33 cellular contexts compared by ENCODE assay signal in the genomic region with DNA sequence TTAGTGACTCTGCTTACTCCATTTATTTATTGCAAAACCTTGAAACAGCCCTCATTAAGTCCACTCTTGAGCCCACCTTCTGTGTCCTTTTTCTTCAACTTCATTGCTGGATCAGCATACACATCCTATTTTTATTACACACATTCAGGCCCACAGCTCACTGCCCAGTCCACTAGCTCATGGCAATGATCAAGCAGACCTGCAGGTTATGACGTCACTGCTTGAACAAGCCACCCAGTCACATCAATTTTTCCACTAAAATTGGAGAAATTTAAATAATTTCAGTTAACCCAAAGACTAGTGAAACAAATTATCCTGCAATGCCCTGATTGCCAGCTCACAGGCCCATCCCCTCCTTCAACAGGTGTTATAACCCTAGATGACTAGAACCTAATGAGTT. TPM values are rescaled to one million over a fixed set of nuclear protein-coding genes. Genes with fewer than 3 reads are reported as not detected.
DNase-seq lines count a peak whose midpoint lies in the region; ATAC-seq, FAIRE-seq and TF ChIP-seq lines count a peak whose summit lies in the region.
"Had no signal": no experiment of that assay in that cellular context is flagged by ENCODE, and none has a peak within 500 bp of the region (broad histone marks: within the 10 kb centered on the region; RNA-seq: fewer than 3 reads in every experiment).

No MANE protein-coding gene starts in this region.

- CTCF ChIA-PET in HepG2 (lab: Yijun Ruan, JAX; ENCODE audit: low intra/inter-chr PET ratio, low total read pairs) = no interaction called here
- CTCF ChIA-PET in GM12878 (lab: Yijun Ruan, JAX) = no interaction called here
- CTCF ChIA-PET in K562 (lab: Yijun Ruan, JAX; ENCODE audit: low intra/inter-chr PET ratio) = no interaction called here

- H3K4me3 ChIP-seq in HepG2 (replicated peaks in 1 of 3; ENCODE audit: insufficient read depth in 1 of 3, low read depth in 2 of 3, low read length in 3 of 3) (no peak overlapping the region), right lobe of liver (no peak overlapping the region), GM12878 (no peak overlapping the region), K562 (no peak overlapping the region), left lung (no peak overlapping the region)
- H3K4me3 ChIP-seq: A549; BLaER1; BLaER1 treated with 17β-estradiol and CSF1 and Interleukin-3, amounts not matched to agents 10 nM and 100 nM had no signal

- DNase-seq in HepG2 (ENCODE audit: low spot score) (no peak), right lobe of liver (no peak), GM12878 (ENCODE audit: low read depth, low spot score) (no peak), K562 (ENCODE audit: extremely low read depth in 1 of 4, low spot score in 3 of 4) (no peak), left lung (no peak), SK-N-DZ (ENCODE audit: low spot score) (no peak)
- DNase-seq: 8988T; ACHN; AML-193; BE2C; C1 segment of cervical spinal cord; Caco-2; Calu3; CD4-positive, alpha-beta memory T cell; CD4-positive, alpha-beta T cell; CD4-positive, CD25-positive, alpha-beta regulatory T cell; CD8-positive, alpha-beta memory T cell; CD8-positive, alpha-beta T cell; COR-L47; DMS 273 treated with DMSO at 0.1 percent for 48 hours; DMS153; DMS53; DMS79; DMS79 treated with DMSO at 0.1 percent for 48 hours; DND-41; EL had no signal

- in situ Hi-C loops in HepG2 (cut with HindIII; ENCODE audit: extremely low pct_ligation_motif_present, low pct_unique_long_range_greater_than_20kb) = no loop called here
- in situ Hi-C loops in GM12878 (cut with MboI) = no loop called here
- in situ Hi-C loops in K562 (cut with MboI) = no loop called here

- WGBS in HepG2 (ENCODE audit: low lambda C conversion rate) = 0% methylated on average over 1 of the region's 1 CpG
- 64% methylated on average over 1 of the region's 1 CpG for WGBS in right lobe of liver (ENCODE audit: insufficient coverage, low coverage, low lambda C conversion rate, missing lambda C conversion rate)
- WGBS in GM12878 (ENCODE audit: insufficient coverage, insufficient replicate concordance, low lambda C conversion rate, missing lambda C conversion rate) = 0% methylated on average over 1 of the region's 1 CpG
- WGBS in K562 (ENCODE audit: insufficient coverage, low coverage, missing lambda C conversion rate) = 6% methylated on average over 1 of the region's 1 CpG

- no peaks in the 10 kb centered on the region for H3K9me1 ChIP-seq in K562 (ENCODE audit: control insufficient read depth, insufficient read depth, low read length)

- RAD21 ChIA-PET in GM12878 (lab: Charles Lee; ENCODE audit: unreplicated experiment) = no interaction called here

- SMC1A ChIA-PET in GM12878 (lab: Charles Lee; ENCODE audit: uncharacterized antibody, unreplicated experiment) = interaction anchor here (1.0 kb wide), 1 partner anchor 50 kb away, joined by 3 read pairs; no protein-coding TSS in a partner anchor

- H3K4me1 ChIP-seq in HepG2 (ENCODE audit: insufficient read depth, low read length) = peaks cover 12% of the 10 kb centered on the region
- no peaks in the 10 kb centered on the region for H3K4me1 ChIP-seq in right lobe of liver
- H3K4me1 ChIP-seq in GM12878 (ENCODE audit: control insufficient read depth, insufficient read depth, low read length) = no peaks in the 10 kb centered on the region
- 0 out of 5 replicates have a peak, but pooled peaks cover 0 to 2% of the 10 kb centered on the region in 2 experiments for H3K4me1 ChIP-seq in K562 (replicated peaks in 1 of 2; ENCODE audit: control insufficient read depth in 2 of 2, insufficient read depth in 2 of 2, low read length in 2 of 2)
- no peaks in the 10 kb centered on the region for H3K4me1 ChIP-seq in left lung
- H3K4me1 ChIP-seq: A549, BE2C, BLaER1 had no signal

- H2AFZ ChIP-seq in HepG2 (ENCODE audit: low read length) = no peak overlapping the region
- no peak overlapping the region for H2AFZ ChIP-seq in GM12878 (ENCODE audit: control insufficient read depth, low read depth, low read length)
- no peak overlapping the region for H2AFZ ChIP-seq in K562 (ENCODE audit: low read depth, low read length)

- no peak overlapping the region for H3K27ac ChIP-seq in HepG2 (ENCODE audit: extremely low read length, insufficient read depth, low read length)
- no peak overlapping the region for H3K27ac ChIP-seq in right lobe of liver
- H3K27ac ChIP-seq in GM12878 (ENCODE audit: control insufficient read depth, insufficient read depth) = no peak overlapping the region
- no peak overlapping the region for H3K27ac ChIP-seq in K562 (ENCODE audit: extremely low read depth, low read depth, low read length)
- H3K27ac ChIP-seq in left lung = no peak overlapping the region
- H3K27ac ChIP-seq: 22Rv1; A549; BLaER1; BLaER1 treated with 17β-estradiol and CSF1 and Interleukin-3, amounts not matched to agents 10 nM and 100 nM; C4-2B had no signal

- no peaks in the 10 kb centered on the region for H3K79me2 ChIP-seq in HepG2 (ENCODE audit: insufficient read depth, low read length)
- H3K79me2 ChIP-seq in GM12878 (ENCODE audit: control insufficient read depth, insufficient read depth, low read length) = no peaks in the 10 kb centered on the region
- H3K79me2 ChIP-seq in K562 (ENCODE audit: control insufficient read depth, insufficient read depth, low read length) = no peaks in the 10 kb centered on the region

- TF ChIP-seq CTCF in HepG2 (CRISPR knock-in tag; IDR thresholded peaks at IDR 0.05) (no peak), right lobe of liver (IDR thresholded peaks at IDR 0.05) (no peak), GM12878 (IDR thresholded peaks at IDR 0.05 in 2 of 3, conservative IDR thresholded peaks at IDR 0.05 in 1 of 3; ENCODE audit: control insufficient read depth in 2 of 3, extremely low read depth in 1 of 3, insufficient read depth in 1 of 3, low read depth in 3 of 3, low read length in 3 of 3) (no peak), K562 (IDR thresholded peaks at IDR 0.05 in 2 of 3, conservative IDR thresholded peaks at IDR 0.05 in 1 of 3; ENCODE audit: insufficient read depth in 2 of 3, low read depth in 1 of 3, low read length in 3 of 3) (no peak), left lung (IDR thresholded peaks at IDR 0.05) (no peak)

- no peak overlapping the region for H3K9ac ChIP-seq in HepG2 (ENCODE audit: insufficient read depth, low read depth, low read length)
- no peak overlapping the region for H3K9ac ChIP-seq in GM12878 (ENCODE audit: control insufficient read depth, insufficient read depth, low read length)
- H3K9ac ChIP-seq in K562 (ENCODE audit: insufficient read depth in 1 of 2, low read depth in 2 of 2, low read length in 2 of 2) = no peak overlapping the region
- H3K9ac ChIP-seq: BLaER1; BLaER1 treated with 17β-estradiol and CSF1 and Interleukin-3, amounts not matched to agents 10 nM and 100 nM had no signal

- H3K27me3 ChIP-seq in HepG2 (ENCODE audit: control insufficient read depth in 1 of 2, insufficient read depth in 2 of 2, low read length in 2 of 2) (no peaks in the 10 kb centered on the region), right lobe of liver (no peaks in the 10 kb centered on the region), GM12878 (replicated peaks in 1 of 2; ENCODE audit: control insufficient read depth in 2 of 2, insufficient read depth in 2 of 2, low read length in 1 of 2) (no peaks in the 10 kb centered on the region), K562 (ENCODE audit: control insufficient read depth in 2 of 2, insufficient read depth in 2 of 2, low read length in 2 of 2) (no peaks in the 10 kb centered on the region), left lung (no peaks in the 10 kb centered on the region)
- H3K27me3 ChIP-seq: BLaER1; BLaER1 treated with 17β-estradiol and CSF1 and Interleukin-3, amounts not matched to agents 10 nM and 100 nM had no signal

- TF ChIP-seq EP300 in HepG2 (IDR thresholded peaks at IDR 0.05; ENCODE audit: low read depth in 2 of 2, low read length in 2 of 2) (no peak), HepG2 (CRISPR knock-in tag; IDR thresholded peaks at IDR 0.05; ENCODE audit: borderline replicate concordance) (no peak), GM12878 (IDR thresholded peaks at IDR 0.05; ENCODE audit: borderline replicate concordance in 1 of 2, control insufficient read depth in 1 of 2, low read depth in 2 of 2, low read length in 2 of 2) (no peak), K562 (IDR thresholded peaks at IDR 0.05; ENCODE audit: low read length) (no peak)

- FAIRE-seq in HepG2 (lab: Jason Lieb, UNC) = no peak
- no peak for FAIRE-seq in GM12878 (lab: Jason Lieb, UNC)
- no peak for FAIRE-seq in K562 (lab: Jason Lieb, UNC)
- FAIRE-seq: A204.1, A549, D721Med had no signal

- H3K9me3 ChIP-seq in HepG2 (ENCODE audit: low read length) (no peaks in the 10 kb centered on the region), right lobe of liver (no peaks in the 10 kb centered on the region), GM12878 (replicated peaks; ENCODE audit: control insufficient read depth, insufficient read depth, low read length) (peaks cover 2% of the 10 kb centered on the region; the same call in 2 of the 3 replicates), K562 (replicated peaks; ENCODE audit: control insufficient read depth, insufficient read depth, low read depth, low read length) (no peaks in the 10 kb centered on the region), left lung (no peaks in the 10 kb centered on the region)
- H3K9me3 ChIP-seq: A549, BE2C, BLaER1, Caco-2 had no signal

- H3K36me3 ChIP-seq in HepG2 (replicated peaks in 1 of 2; ENCODE audit: control insufficient read depth in 1 of 2, insufficient read depth in 2 of 2, low read length in 2 of 2) = no peaks in the 10 kb centered on the region
- no peaks in the 10 kb centered on the region for H3K36me3 ChIP-seq in right lobe of liver
- no peaks in the 10 kb centered on the region for H3K36me3 ChIP-seq in GM12878 (ENCODE audit: control insufficient read depth in 2 of 2, insufficient read depth in 2 of 2, low read length in 1 of 2)
- no peaks in the 10 kb centered on the region for H3K36me3 ChIP-seq in K562 (ENCODE audit: control insufficient read depth, insufficient read depth, low read length)
- H3K36me3 ChIP-seq in left lung = no peaks in the 10 kb centered on the region
- H3K36me3 ChIP-seq: BE2C; BLaER1; BLaER1 treated with 17β-estradiol and CSF1 and Interleukin-3, amounts not matched to agents 10 nM and 100 nM had no signal

- POLR2A ChIA-PET in HepG2 (lab: Yijun Ruan, JAX) = no interaction called here
- POLR2A ChIA-PET in GM12878 (lab: Charles Lee) = no interaction called here
- POLR2A ChIA-PET in K562 (lab: Yijun Ruan, JAX) = no interaction called here

- no peaks in the 10 kb centered on the region for H4K20me1 ChIP-seq in HepG2 (ENCODE audit: insufficient read depth, low read length)
- no peaks in the 10 kb centered on the region for H4K20me1 ChIP-seq in GM12878 (ENCODE audit: control insufficient read depth, insufficient read depth)
- no peaks in the 10 kb centered on the region for H4K20me1 ChIP-seq in K562 (replicated peaks; ENCODE audit: control insufficient read depth, insufficient read depth, low read length)
- H4K20me1 ChIP-seq: BLaER1; BLaER1 treated with 17β-estradiol and CSF1 and Interleukin-3, amounts not matched to agents 10 nM and 100 nM had no signal

- ATAC-seq in HepG2 = no peak
- ATAC-seq in right lobe of liver = no peak
- no peak for ATAC-seq in GM12878
- ATAC-seq in K562 = no peak
- ATAC-seq in left lung = no peak
- ATAC-seq: A549; CD8-positive, alpha-beta T cell had no signal

- BruUV-seq in HepG2 (replicated peaks; lab: Mats Ljungman, UMichigan) (no TSS peak), GM12878 (replicated peaks; lab: Mats Ljungman, UMichigan) (no TSS peak), K562 (replicated peaks; lab: Mats Ljungman, UMichigan) (no TSS peak)

- intact Hi-C loops in HepG2 (cut with micrococcal nuclease; ENCODE audit: unreplicated experiment) (no loop called here), right lobe of liver (cut with DNase I) (no loop called here), GM12878 (cut with micrococcal nuclease; ENCODE audit: unreplicated experiment) (no loop called here), K562 (cut with micrococcal nuclease) (no loop called here), left lung (cut with DNase I) (no loop called here)

- no peak for TF ChIP-seq POLR2A in HepG2 (IDR thresholded peaks at IDR 0.05; ENCODE audit: insufficient read depth in 1 of 2, low read depth in 2 of 2, low read length in 2 of 2)
- TF ChIP-seq POLR2A in right lobe of liver (IDR thresholded peaks at IDR 0.05) = no peak
- TF ChIP-seq POLR2A in GM12878 (IDR thresholded peaks at IDR 0.05; ENCODE audit: low read depth, low read length) = no peak
- TF ChIP-seq POLR2A in K562 (conservative IDR thresholded peaks at IDR 0.05) = no peak

- no peak overlapping the region for H3K4me2 ChIP-seq in HepG2 (ENCODE audit: low read depth, low read length)
- no peak overlapping the region for H3K4me2 ChIP-seq in GM12878 (ENCODE audit: control insufficient read depth, insufficient read depth)
- H3K4me2 ChIP-seq in K562 (ENCODE audit: insufficient read depth, low read length) = no peak overlapping the region
- H3K4me2 ChIP-seq: A549; BLaER1; BLaER1 treated with 17β-estradiol and CSF1 and Interleukin-3, amounts not matched to agents 10 nM and 100 nM had no signal

- TF ChIP-seq RAD21 in HepG2 (CRISPR knock-in tag; IDR thresholded peaks at IDR 0.05) (no peak), GM12878 (IDR thresholded peaks at IDR 0.05; ENCODE audit: insufficient read depth, low read depth, low read length) (no peak), K562 (CRISPR knock-in tag; conservative IDR thresholded peaks at IDR 0.05 in 1 of 2, IDR thresholded peaks at IDR 0.05 in 1 of 2) (no peak)

RNA-seq across cellular contexts. Expression of a gene that starts 16.0 kb away (rescaled TPM):
- 38.2 and 42.3 TPM in 2 replicates for total RNA-seq in HepG2 (2016; rRNA removed; fragmentation: Illumina TruSeq; extraction: Trizol)
- total RNA-seq in HepG2 (2016; cell fraction: cytosol; rRNA removed; fragmentation: Illumina TruSeq; extraction: Trizol; ENCODE audit: low read depth) = 87.5 and 103 TPM in 2 replicates
- 39.9 and 44.0 TPM in 2 replicates for total RNA-seq in HepG2 (2016; cell fraction: insoluble cytoplasmic fraction; rRNA removed; fragmentation: Illumina TruSeq; extraction: Trizol)
- total RNA-seq in HepG2 (2016; cell fraction: membrane; rRNA removed; fragmentation: Illumina TruSeq; extraction: Trizol) = 116 and 126 TPM in 2 replicates
- total RNA-seq in HepG2 (2016; cell fraction: nucleus; rRNA removed; fragmentation: Illumina TruSeq; extraction: Trizol) = 23.4 and 26.6 TPM in 2 replicates
- 30.0 and 37.3 TPM in 2 replicates for polyA plus RNA-seq in HepG2 (2011; rRNA removed)
- 23.6 and 30.4 TPM in 2 replicates for polyA plus RNA-seq in HepG2 (2011; cell fraction: cytosol; rRNA removed)
- polyA plus RNA-seq in HepG2 (2011; cell fraction: nucleus; rRNA removed) = 6.3 and 8.6 TPM in 2 replicates
- 25.5 and 25.9 TPM in 2 replicates for polyA plus RNA-seq in HepG2 (2012)
- polyA plus RNA-seq in HepG2 (2016; cell fraction: cytosol; fragmentation: Illumina TruSeq; extraction: Trizol; ENCODE audit: low read depth) = 95.7 and 120 TPM in 2 replicates
- polyA plus RNA-seq in HepG2 (2016; cell fraction: insoluble cytoplasmic fraction; fragmentation: Illumina TruSeq; extraction: Trizol; ENCODE audit: low read depth) = 36.5 and 40.5 TPM in 2 replicates
- 105 and 119 TPM in 2 replicates for polyA plus RNA-seq in HepG2 (2016; cell fraction: membrane; fragmentation: Illumina TruSeq; extraction: Trizol; ENCODE audit: low read depth)
- polyA plus RNA-seq in HepG2 (2016; cell fraction: nucleus; fragmentation: Illumina TruSeq; extraction: Trizol; ENCODE audit: insufficient read depth, low read depth) = 29.8 and 34.2 TPM in 2 replicates
- 4.3 and 10.2 TPM in 2 replicates for polyA minus RNA-seq in HepG2 (2011; rRNA and poly(A)+ RNA removed; ENCODE audit: low replicate concordance)
- polyA minus RNA-seq in HepG2 (2011; cell fraction: cytosol; rRNA and poly(A)+ RNA removed) = 14.2 and 17.9 TPM in 2 replicates
- 12.2 and 19.9 TPM in 2 replicates for polyA minus RNA-seq in HepG2 (2011; cell fraction: nucleus; rRNA and poly(A)+ RNA removed)
- total RNA-seq in right lobe of liver = 10 to 100 TPM in 3 of 6 experiments, 1 to 10 TPM in 3; 5.8 to 14.3 (median 9.6) TPM
- 81.2 and 83.7 TPM in 2 replicates for total RNA-seq in GM12878 (2013; cell fraction: nucleolus; rRNA removed)
- total RNA-seq in GM12878 (2014; rRNA removed) = 85.0 and 103 TPM in 2 replicates
- 75.2 and 80.4 TPM in 2 replicates for total RNA-seq in GM12878 (2014; rRNA removed; fragmentation: Illumina TruSeq; extraction: Trizol)
- total RNA-seq in GM12878 (2021) = 62.9 and 66.1 TPM in 2 replicates
- polyA plus RNA-seq in GM12878 (2011; ENCODE audit: low read depth) = 27.6 TPM
- polyA plus RNA-seq in GM12878 (2011; rRNA removed) = 133 and 173 TPM in 2 replicates
- polyA plus RNA-seq in GM12878 (2011; cell fraction: cytosol; rRNA removed) = 61.8 and 66.8 TPM in 2 replicates
- 44.3 and 53.4 TPM in 2 replicates for polyA plus RNA-seq in GM12878 (2011; cell fraction: nucleus; rRNA removed)
- polyA plus RNA-seq in GM12878 (2012) = 35.5 and 48.1 TPM in 2 replicates
- polyA plus RNA-seq in GM12878 (2014; fragmentation: Illumina TruSeq; extraction: Trizol) = 80.1 and 91.5 TPM in 2 replicates
- polyA plus RNA-seq in GM12878 (2014; fragmentation: Nextera tagmentation; extraction: Ambion mirVana) = 100 to 1,000 TPM in 1 of 2 experiments, 10 to 100 TPM in 1; 76.4 to 101 TPM
- 71.3 and 86.3 TPM in 2 replicates for polyA plus RNA-seq in GM12878 (2014; rRNA removed)
- polyA plus RNA-seq in GM12878 (2016; fragmentation: Nextera tagmentation; extraction: Ambion mirVana) = 100 to 1,000 TPM; 120 to 128 TPM
- 50.3 and 64.1 TPM in 2 replicates for polyA minus RNA-seq in GM12878 (2011; rRNA and poly(A)+ RNA removed)
- polyA minus RNA-seq in GM12878 (2011; cell fraction: cytosol; rRNA and poly(A)+ RNA removed) = 14.7 and 17.2 TPM in 2 replicates
- 31.4 and 42.0 TPM in 2 replicates for polyA minus RNA-seq in GM12878 (2011; cell fraction: nucleus; rRNA and poly(A)+ RNA removed)
- 16.8 and 25.1 TPM in 2 replicates for total RNA-seq in K562 (2011; cell fraction: chromatin; rRNA removed; ENCODE audit: low replicate concordance)
- total RNA-seq in K562 (2011; cell fraction: nucleolus; rRNA removed) = 19.8 and 22.5 TPM in 2 replicates
- 30.4 and 45.0 TPM in 2 replicates for total RNA-seq in K562 (2011; cell fraction: nucleoplasm; rRNA removed)
- total RNA-seq in K562 (2014; rRNA removed) = 44.8 and 44.9 TPM in 2 replicates
- total RNA-seq in K562 (2014; rRNA removed; fragmentation: Illumina TruSeq; extraction: Trizol) = 64.4 and 74.5 TPM in 2 replicates
- total RNA-seq in K562 (2015; rRNA removed; fragmentation: Illumina TruSeq; extraction: Trizol) = 54.4 and 56.9 TPM in 2 replicates
- total RNA-seq in K562 (2021) = 42.2 and 43.4 TPM in 2 replicates
- 60.7 and 77.4 TPM in 2 replicates for polyA plus RNA-seq in K562 (2011; rRNA removed)
- polyA plus RNA-seq in K562 (2011; cell fraction: cytosol; rRNA removed) = 18.7 and 41.1 TPM in 2 replicates
- 14.4 and 34.3 TPM in 2 replicates for polyA plus RNA-seq in K562 (2011; cell fraction: nucleus; rRNA removed)
- polyA plus RNA-seq in K562 (2012) = 38.4 and 42.2 TPM in 2 replicates
- 50.8 and 53.5 TPM in 2 replicates for polyA plus RNA-seq in K562 (2014; fragmentation: Illumina TruSeq; extraction: Trizol)
- 10 to 100 TPM; 79.6 to 90.0 TPM for polyA plus RNA-seq in K562 (2014; fragmentation: Nextera tagmentation; extraction: Ambion mirVana)
- polyA plus RNA-seq in K562 (2014; rRNA removed) = 52.9 and 57.6 TPM in 2 replicates
- 37.0 and 57.7 TPM in 2 replicates for polyA minus RNA-seq in K562 (2011; rRNA and poly(A)+ RNA removed)
- polyA minus RNA-seq in K562 (2011; cell fraction: cytosol; rRNA and poly(A)+ RNA removed) = 14.0 and 14.7 TPM in 2 replicates
- 11.0 and 27.9 TPM in 2 replicates for polyA minus RNA-seq in K562 (2011; cell fraction: nucleus; rRNA and poly(A)+ RNA removed)
- total RNA-seq in left lung = 10 to 100 TPM; 53.4 to 62.2 TPM
- 88.9 and 106 TPM in 2 replicates for polyA plus RNA-seq in SK-N-DZ (2014; cell fraction: cytosol; rRNA removed)
- polyA plus RNA-seq in SK-N-DZ (2014; cell fraction: nucleus; rRNA removed) = 69.4 and 71.9 TPM in 2 replicates
